19 cellular contexts compared by ENCODE assay signal in genomic region chr5:146788918-146789317, GRCh38.
"Had no signal": no experiment of that assay in that cellular context is flagged by ENCODE, and none has a peak within 500 bp of the region (broad histone marks: within the 10 kb centered on the region; RNA-seq: fewer than 3 reads in every experiment).

No MANE protein-coding gene starts in this region.

- H3K27ac Mint-ChIP-seq: activated B cell treated with CpG ODN at 0.5 μM for 24 hours; activated CD4-positive, alpha-beta T cell treated with anti-CD3 and anti-CD28 coated beads, Interleukin-2, amount 10 ng/mL, durations not matched to agents 24 days and 14 days; activated T-helper 17 cell treated with anti-CD3 and anti-CD28 coated beads, Interleukin-2, amount 50 U/mL, for 72 hours; T-helper 1 cell treated with Interleukin-12 subunit alpha and Interleukin-12 subunit beta and Interleukin-4 antibody, amounts not matched to agents 30 μg/mL and 1 μg/mL, for 36 hours had no signal

- H3K27me3 Mint-ChIP-seq: activated B cell treated with CpG ODN at 0.5 μM for 24 hours; activated CD4-positive, alpha-beta T cell treated with anti-CD3 and anti-CD28 coated beads, Interleukin-2, amount 10 ng/mL, durations not matched to agents 24 days and 14 days; activated T-helper 17 cell treated with anti-CD3 and anti-CD28 coated beads, Interleukin-2, amount 50 U/mL, for 72 hours; central memory CD8-positive, alpha-beta T cell had no signal

- H3K9me3 ChIP-seq: adrenal gland, gastrocnemius medialis, sigmoid colon, upper lobe of left lung had no signal

- H3K27ac ChIP-seq: adrenal gland, epithelial cell of prostate, gastrocnemius medialis, sigmoid colon, upper lobe of left lung had no signal

- H3K4me1 ChIP-seq: gastrocnemius medialis, upper lobe of left lung had no signal

- H3K4me3 ChIP-seq: adrenal gland, gastrocnemius medialis, lung, sigmoid colon, upper lobe of left lung had no signal

- H3K36me3 Mint-ChIP-seq: naive B cell had no signal

- H3K9me3 Mint-ChIP-seq: activated B cell treated with CpG ODN at 0.5 μM for 24 hours; activated CD4-positive, alpha-beta T cell treated with anti-CD3 and anti-CD28 coated beads, Interleukin-2, amount 10 ng/mL, durations not matched to agents 24 days and 14 days; central memory CD8-positive, alpha-beta T cell; T-helper 1 cell treated with Interleukin-12 subunit alpha and Interleukin-12 subunit beta and Interleukin-4 antibody, amounts not matched to agents 30 μg/mL and 1 μg/mL, for 36 hours had no signal

- H3K36me3 ChIP-seq: adrenal gland, gastrocnemius medialis, sigmoid colon, upper lobe of left lung had no signal

- H3K27me3 ChIP-seq: adrenal gland, gastrocnemius medialis, sigmoid colon, upper lobe of left lung had no signal

- H3K4me1 Mint-ChIP-seq: activated B cell treated with CpG ODN at 0.5 μM for 24 hours; activated CD4-positive, alpha-beta T cell treated with anti-CD3 and anti-CD28 coated beads, Interleukin-2, amount 10 ng/mL, durations not matched to agents 24 days and 14 days; naive B cell had no signal

- DNase-seq: activated B cell treated with CpG ODN at 0.5 μM for 24 hours; activated CD4-positive, alpha-beta T cell treated with anti-CD3 and anti-CD28 coated beads, Interleukin-2, amount 10 ng/mL, durations not matched to agents 24 days and 14 days; activated CD8-positive, alpha-beta memory T cell treated with anti-CD3 and anti-CD28 coated beads for 24 hours; activated naive CD4-positive, alpha-beta T cell treated with anti-CD3 and anti-CD28 coated beads, Interleukin-2, amount 50 U/mL, for 16 hours; adrenal gland; cortex of kidney; effector memory CD4-positive, alpha-beta T cell; gastrocnemius medialis; left colon; naive B cell; sigmoid colon; stimulated activated CD4-positive, alpha-beta T cell treated with anti-CD3 and anti-CD28 coated beads, Interleukin-12 subunit alpha, Interleukin-12 subunit beta, amount 100 ng/mL, for 4 hours; stimulated activated naive CD4-positive, alpha-beta T cell treated with Interleukin-2 at 50 U/mL for 16 hours had no signal

- H3K4me3 Mint-ChIP-seq: activated B cell treated with CpG ODN at 0.5 μM for 24 hours; activated CD4-positive, alpha-beta T cell treated with anti-CD3 and anti-CD28 coated beads, Interleukin-2, amount 10 ng/mL, durations not matched to agents 24 days and 14 days; activated T-helper 17 cell treated with anti-CD3 and anti-CD28 coated beads, Interleukin-2, amount 50 U/mL, for 72 hours; central memory CD8-positive, alpha-beta T cell; T-helper 1 cell treated with Interleukin-12 subunit alpha and Interleukin-12 subunit beta and Interleukin-4 antibody, amounts not matched to agents 30 μg/mL and 1 μg/mL, for 36 hours had no signal

- ATAC-seq: activated T-helper 17 cell treated with anti-CD3 and anti-CD28 coated beads, Interleukin-2, amount 50 U/mL, for 72 hours; gastrocnemius medialis; left colon had no signal
